ENCODE assay signal across 21 cellular contexts in genomic region chr11:125772834-125773505, GRCh38. TPM values are rescaled to one million over a fixed set of nuclear protein-coding genes. Genes with fewer than 3 reads are reported as not detected.
DNase-seq lines count a peak whose midpoint lies in the region; ATAC-seq, FAIRE-seq and TF ChIP-seq lines count a peak whose summit lies in the region.
"Had no signal": no experiment of that assay in that cellular context is flagged by ENCODE, and none has a peak within 500 bp of the region (broad histone marks: within the 10 kb centered on the region; RNA-seq: fewer than 3 reads in every experiment).

No MANE protein-coding gene starts in this region.

- H3K27me3 Mint-ChIP-seq in HFFc6 (ENCODE audit: insufficient read depth), result peaks cover 8% of the 10 kb centered on the region; the same call in 1 of the 2 replicates

- H3K4me1 Mint-ChIP-seq in HFFc6 (ENCODE audit: low read depth), result peaks cover 28% of the 10 kb centered on the region; the same call in 1 of the 2 replicates

- no peaks in the 10 kb centered on the region for H3K36me3 Mint-ChIP-seq in HFFc6 (ENCODE audit: low read depth)

- in situ Hi-C loops in brain microvascular endothelial cell (cut with HindIII; ENCODE audit: low pct_ligation_motif_present, low sequenced_read_pairs), result no loop called here

- ATAC-seq in right cardiac atrium (peak; percentile 79 to 83), HG02885 (IDR thresholded peaks at IDR 0.05; ENCODE audit: poor library complexity, unreplicated experiment) (no peak), GM18517 (IDR thresholded peaks at IDR 0.05; ENCODE audit: unreplicated experiment) (no peak)

- 48% methylated on average over 3 of the region's 3 CpGs for WGBS in right cardiac atrium

- no peak for FAIRE-seq in HTR-8/SVneo (lab: Jason Lieb, UNC)
- FAIRE-seq: GM18507 had no signal

- no peaks in the 10 kb centered on the region for H3K4me1 ChIP-seq in right cardiac atrium (ENCODE audit: control insufficient read depth, insufficient read depth, low read length)
- H3K4me1 ChIP-seq: uterus had no signal

- POLR2A ChIA-PET in AG04449 (lab: Yijun Ruan, JAX), result no interaction called here

- H3K9me3 ChIP-seq in right cardiac atrium (ENCODE audit: control insufficient read depth, low read length), result no peaks in the 10 kb centered on the region
- H3K9me3 ChIP-seq: stomach, uterus had no signal

- intact Hi-C loops in right cardiac atrium (cut with DNase I) (no loop called here), posterior cingulate gyrus (cut with DNase I) (no loop called here)

- no peaks in the 10 kb centered on the region for H3K36me3 ChIP-seq in brain microvascular endothelial cell (replicated peaks)
- H3K36me3 ChIP-seq: stomach, uterus had no signal

- no peak overlapping the region for H3K4me3 ChIP-seq in AG04449 (ENCODE audit: low read depth, low read length)
- H3K4me3 ChIP-seq in brain microvascular endothelial cell (ENCODE audit: low read depth, low read length), result no peak overlapping the region
- no peak overlapping the region for H3K4me3 ChIP-seq in right cardiac atrium (ENCODE audit: low read length)
- H3K4me3 ChIP-seq: stomach, uterus had no signal

- H3K27me3 ChIP-seq in brain microvascular endothelial cell (replicated peaks) (no peaks in the 10 kb centered on the region), right cardiac atrium (ENCODE audit: control insufficient read depth, insufficient read depth) (no peaks in the 10 kb centered on the region)
- H3K27me3 ChIP-seq: stomach, uterus had no signal

- CTCF ChIA-PET in AG04449 (lab: Yijun Ruan, JAX), result no interaction called here

- H3K4me3 Mint-ChIP-seq in HFFc6, result no peak overlapping the region

- peak overlapping the region; percentile 17; the same call in 1 of the 2 replicates for H3K27ac Mint-ChIP-seq in HFFc6

- H3K27ac ChIP-seq in brain microvascular endothelial cell, result no peak overlapping the region
- no peak overlapping the region for H3K27ac ChIP-seq in right cardiac atrium (ENCODE audit: low read length)
- H3K27ac ChIP-seq: HL-60, stomach, uterus had no signal

- H3K9me3 Mint-ChIP-seq in HFFc6, result peaks cover 4% of the 10 kb centered on the region; the same call in 1 of the 2 replicates

- peak; percentile 67 for DNase-seq in AG04449 (ENCODE audit: low read depth, low spot score)
- peak; percentile 88 for DNase-seq in HFFc6
- peak; percentile 50 for DNase-seq in brain microvascular endothelial cell
- no peak for DNase-seq in right cardiac atrium
- DNase-seq in posterior cingulate gyrus, result no peak
- no peak for DNase-seq in HTR-8/SVneo (ENCODE audit: insufficient read length, low spot score)
- DNase-seq: activated CD4-positive, alpha-beta T cell treated with anti-CD3 and anti-CD28 coated beads for 4 hours; activated CD8-positive, alpha-beta memory T cell treated with anti-CD3 and anti-CD28 coated beads, Interleukin-2, amount 50 U/mL, for 4 hours; effector memory CD4-positive, alpha-beta T cell; islet precursor cell; Karpas-422; NCI-H146; NCI-H345; SHP77; stomach; uterus had no signal

- TF ChIP-seq CTCF in AG04449 (IDR thresholded peaks at IDR 0.05; ENCODE audit: insufficient read depth, low read length, missing control alignments) (no peak), HFFc6 (IDR thresholded peaks at IDR 0.05) (no peak), brain microvascular endothelial cell (IDR thresholded peaks at IDR 0.05; ENCODE audit: low read depth, low read length, missing control alignments) (no peak)

RNA-seq across cellular contexts. Expression of gene PATE2, which starts 5.7 kb away (rescaled TPM):
- total RNA-seq in HFFc6 (2021; fragmentation: NEBNext Ultra II Directional; extraction: Animal tissue kit (Norgen Biotek cat#: 25700)), result under 1 TPM in 1 of 6 experiments, not detected in 5; 0.11 TPM
- total RNA-seq in right cardiac atrium, result not detected
- polyA plus RNA-seq in right cardiac atrium, result not detected
- total RNA-seq: mononuclear cell, stomach had no signal
- polyA plus RNA-seq: stomach had no signal

RNA-seq across cellular contexts. Expression of gene PATE3, which starts 15.0 kb away (rescaled TPM):
- total RNA-seq in HFFc6 (2021; fragmentation: NEBNext Ultra II Directional; extraction: Animal tissue kit (Norgen Biotek cat#: 25700)), result not detected
- total RNA-seq in right cardiac atrium, result not detected
- not detected for polyA plus RNA-seq in right cardiac atrium
- total RNA-seq: mononuclear cell, stomach, uterus had no signal
- polyA plus RNA-seq: stomach had no signal

RNA-seq across cellular contexts. Expression of gene PATE1, which starts 26.9 kb away (rescaled TPM):
- total RNA-seq in HFFc6 (2021; fragmentation: NEBNext Ultra II Directional; extraction: Animal tissue kit (Norgen Biotek cat#: 25700)), result not detected
- not detected for total RNA-seq in right cardiac atrium
- not detected for polyA plus RNA-seq in right cardiac atrium
- total RNA-seq: mononuclear cell, stomach, uterus had no signal
- polyA plus RNA-seq: stomach had no signal

Comparison
In these comparisons a context has a peak if more than half of its experiments do, and no peak if none do; other contexts are left out.
1. DNase-seq: peak in AG04449 (single experiment), HFFc6 (single experiment) and brain microvascular endothelial cell (single experiment); none in right cardiac atrium (0 of 3), posterior cingulate gyrus (0 of 10) and HTR-8/SVneo (single experiment).
2. ATAC-seq: peak in right cardiac atrium (2 of 2); none in HG02885 (single experiment) and GM18517 (single experiment).